In genomic region chr18:49510393-49511115, GRCh38 we compare ENCODE assay signal across 8 cellular contexts.
DNase-seq lines count a peak whose midpoint lies in the region; ATAC-seq, FAIRE-seq and TF ChIP-seq lines count a peak whose summit lies in the region.

No MANE protein-coding gene starts in this region.

- no peaks in the 10 kb centered on the region for H4K20me1 ChIP-seq in SU-DHL-6 (ENCODE audit: low read depth, low read length)

- H2AFZ ChIP-seq in SU-DHL-6 (ENCODE audit: low read depth, low read length, severe bottlenecking) = no peak overlapping the region

- H3K9me2 ChIP-seq in SU-DHL-6 (replicated peaks; ENCODE audit: insufficient read depth, low read length) = no peaks in the 10 kb centered on the region

- ATAC-seq in GM18511 (IDR thresholded peaks at IDR 0.05; ENCODE audit: unreplicated experiment) = no peak
- ATAC-seq in GM18867 (IDR thresholded peaks at IDR 0.05; ENCODE audit: unreplicated experiment) = no peak

- H3K4me1 ChIP-seq in adipocyte (ENCODE audit: control insufficient read depth, insufficient read depth, low read length) = no peaks in the 10 kb centered on the region

- H3K36me3 ChIP-seq in SU-DHL-6 (ENCODE audit: low read length) (no peaks in the 10 kb centered on the region), adipocyte (ENCODE audit: control insufficient read depth, insufficient read depth, low read length, severe bottlenecking) (no peaks in the 10 kb centered on the region)

- no peaks in the 10 kb centered on the region for H3K79me2 ChIP-seq in SU-DHL-6 (ENCODE audit: insufficient read depth, low read length)

- no peak overlapping the region for H3K4me2 ChIP-seq in SU-DHL-6 (ENCODE audit: low read depth, low read length, poor library complexity, severe bottlenecking)

- H3K27me3 ChIP-seq in SU-DHL-6 (ENCODE audit: low read length) = no peaks in the 10 kb centered on the region
- no peaks in the 10 kb centered on the region for H3K27me3 ChIP-seq in adipocyte (replicated peaks; ENCODE audit: control insufficient read depth, insufficient read depth, low read length)

- H3K9me3 ChIP-seq in SU-DHL-6 (ENCODE audit: insufficient read depth, low read length) (no peaks in the 10 kb centered on the region), adipocyte (ENCODE audit: control insufficient read depth, low read length) (no peaks in the 10 kb centered on the region)

- DNase-seq in NCI-H1048 (lab: John Stamatoyannopoulos, UW) (peak; percentile 14), adipocyte (ENCODE audit: low read depth) (peak; percentile 80), hepatic stellate cell (ENCODE audit: low spot score) (peak; percentile 48)
- peak; percentile 49 for DNase-seq in stimulated activated CD4-positive, alpha-beta T cell treated with anti-CD3 and anti-CD28 coated beads, Interleukin-12 subunit alpha, Interleukin-12 subunit beta, amount 100 ng/mL, for 4 hours

- no peak overlapping the region for H3K27ac ChIP-seq in SU-DHL-6 (ENCODE audit: low read depth, low read length)

- H3K4me3 ChIP-seq in SU-DHL-6 (ENCODE audit: insufficient read depth, low read length, poor library complexity, severe bottlenecking) (no peak overlapping the region), adipocyte (ENCODE audit: low read length) (no peak overlapping the region)

- H3K9ac ChIP-seq in SU-DHL-6 (ENCODE audit: low read length) = no peak overlapping the region
- H3K9ac ChIP-seq in adipocyte (ENCODE audit: low read length) = no peak overlapping the region

- TF ChIP-seq CTCF in SU-DHL-6 (IDR thresholded peaks at IDR 0.05; ENCODE audit: insufficient read depth, low read length, poor library complexity, severe bottlenecking) = peak; percentile 90

- peak; percentile 79 for FAIRE-seq in G401.6 (lab: Jason Lieb, UNC)

- no peaks in the 10 kb centered on the region for H3F3A ChIP-seq in SU-DHL-6 (ENCODE audit: insufficient read depth)

Comparison
In these comparisons a context has a peak if more than half of its experiments do, and no peak if none do; other contexts are left out.
1. DNase-seq: peak in every context shown above with its lines; median percentile 80 in adipocyte; 49 in stimulated activated CD4-positive, alpha-beta T cell treated with anti-CD3 and anti-CD28 coated beads, Interleukin-12 subunit alpha, Interleukin-12 subunit beta, amount 100 ng/mL, for 4 hours; 48 in hepatic stellate cell; 14 in NCI-H1048.